Comparison of ENCODE assay signal across 16 cellular contexts in genomic region chr11:2827792-2828191, GRCh38. TPM values are rescaled to one million over a fixed set of nuclear protein-coding genes. Genes with fewer than 3 reads are reported as not detected.
DNase-seq lines count a peak whose midpoint lies in the region; ATAC-seq and TF ChIP-seq lines count a peak whose summit lies in the region.
"Had no signal": no experiment of that assay in that cellular context is flagged by ENCODE, and none has a peak within 500 bp of the region (broad histone marks: within the 10 kb centered on the region; RNA-seq: fewer than 3 reads in every experiment).

No MANE protein-coding gene starts in this region.

- H3K27me3 Mint-ChIP-seq in osteocyte (ENCODE audit: unreplicated experiment) (no peaks in the 10 kb centered on the region), H9 (ENCODE audit: low read depth) (peaks cover 84% of the 10 kb centered on the region)
- H3K27me3 Mint-ChIP-seq in stimulated activated memory B cell treated with anti-CD40 and anti-IgM and Interleukin-4, amounts not matched to agents 10 μg/mL and 1 μg/mL and 100 μg/mL, for 72 hours: no peaks in the 10 kb centered on the region

- no peak overlapping the region for H3K56ac ChIP-seq in H9 (ENCODE audit: insufficient read length, low read depth, low read length)

- H3K23me2 ChIP-seq in H9 (ENCODE audit: insufficient read length, low read depth, low read length, poor library complexity, severe bottlenecking): no peaks in the 10 kb centered on the region

- H2BK20ac ChIP-seq in H9 (ENCODE audit: low read depth, low read length, poor library complexity, severe bottlenecking): no peak overlapping the region

- H3K4me1 Mint-ChIP-seq in osteocyte (ENCODE audit: unreplicated experiment) (peaks cover 32% of the 10 kb centered on the region), H9 (peaks cover 18% of the 10 kb centered on the region in 2 experiments)
- H3K4me1 Mint-ChIP-seq in stimulated activated memory B cell treated with anti-CD40 and anti-IgM and Interleukin-4, amounts not matched to agents 10 μg/mL and 1 μg/mL and 100 μg/mL, for 72 hours: no peaks in the 10 kb centered on the region

- H3K4me2 ChIP-seq in BLaER1: peak overlapping the region; percentile 86
- no peak overlapping the region for H3K4me2 ChIP-seq in H9 (ENCODE audit: insufficient read depth, insufficient read length, low read length)

- H3K4me1 ChIP-seq in BLaER1: peaks cover 83% of the 10 kb centered on the region
- peaks cover 39% of the 10 kb centered on the region for H3K4me1 ChIP-seq in SJSA1 (replicated peaks)
- peaks cover 0 to 45% of the 10 kb centered on the region in 2 donors for H3K4me1 ChIP-seq in right atrium auricular region
- H3K4me1 ChIP-seq in H9 (ENCODE audit: insufficient read depth, low read length): peaks cover 3% of the 10 kb centered on the region; the same call in 1 of the 2 replicates

- H3K79me1 ChIP-seq in H9 (ENCODE audit: insufficient read depth, low read depth, low read length, poor library complexity, severe bottlenecking): no peaks in the 10 kb centered on the region

- no CpG with 5 or more reads among the region's 10 CpGs for WGBS in H9 (ENCODE audit: extremely low coverage, insufficient read length, low lambda C conversion rate)

- no peak overlapping the region for H2BK5ac ChIP-seq in H9 (ENCODE audit: insufficient read length, low read length)

- no peaks in the 10 kb centered on the region for H4K20me1 ChIP-seq in BLaER1
- no peaks in the 10 kb centered on the region for H4K20me1 ChIP-seq in H9 (ENCODE audit: control insufficient read depth, insufficient read depth, insufficient read length)

- H3K4me3 Mint-ChIP-seq in osteocyte (ENCODE audit: unreplicated experiment) (no peak overlapping the region), H9 (no peak overlapping the region)
- H3K4me3 Mint-ChIP-seq in stimulated activated memory B cell treated with anti-CD40 and anti-IgM and Interleukin-4, amounts not matched to agents 10 μg/mL and 1 μg/mL and 100 μg/mL, for 72 hours: no peak overlapping the region

- no peak overlapping the region for H3K23ac ChIP-seq in H9 (ENCODE audit: insufficient read length, low read depth, low read length)

- H3K36me3 ChIP-seq in BLaER1 (peaks cover 9% of the 10 kb centered on the region; the same call in 1 of the 2 replicates), SJSA1 (no peaks in the 10 kb centered on the region), right atrium auricular region (no peaks in the 10 kb centered on the region)

- no peak overlapping the region for H2BK120ac ChIP-seq in H9 (ENCODE audit: low read depth, low read length, poor library complexity, severe bottlenecking)

- no peak overlapping the region for H2AFZ ChIP-seq in H9 (ENCODE audit: low read length)

- H3K27ac Mint-ChIP-seq in osteocyte (ENCODE audit: unreplicated experiment) (peak overlapping the region; percentile 61), H9 (no peak overlapping the region)
- no peak overlapping the region for H3K27ac Mint-ChIP-seq in stimulated activated memory B cell treated with anti-CD40 and anti-IgM and Interleukin-4, amounts not matched to agents 10 μg/mL and 1 μg/mL and 100 μg/mL, for 72 hours

- no peak overlapping the region for H3K18ac ChIP-seq in H9 (ENCODE audit: insufficient read length, low read depth, low read length)

- H3K79me2 ChIP-seq in H9 (ENCODE audit: insufficient read depth, low read length): no peaks in the 10 kb centered on the region

- no peak overlapping the region for H4K5ac ChIP-seq in H9 (ENCODE audit: insufficient read length, low read depth, low read length)

- no peaks in the 10 kb centered on the region for H3K27me3 ChIP-seq in BLaER1
- no peaks in the 10 kb centered on the region for H3K27me3 ChIP-seq in SJSA1 (replicated peaks)
- H3K27me3 ChIP-seq in right atrium auricular region: no peaks in the 10 kb centered on the region
- H3K27me3 ChIP-seq in H9 (ENCODE audit: insufficient read depth, low read length): no peaks in the 10 kb centered on the region; the same call in 1 of the 2 replicates

- H3K9ac ChIP-seq in BLaER1 (peak overlapping the region; percentile 72), H9 (ENCODE audit: extremely low read depth, insufficient read length, low read length) (no peak overlapping the region)

- H2AK5ac ChIP-seq in H9 (ENCODE audit: insufficient read length, low read length): no peak overlapping the region

- H2BK15ac ChIP-seq in H9 (ENCODE audit: low read depth, low read length): no peak overlapping the region

- H3K9me3 ChIP-seq in BLaER1: peaks cover 25% of the 10 kb centered on the region
- peaks cover 10% of the 10 kb centered on the region for H3K9me3 ChIP-seq in SJSA1 (replicated peaks)
- H3K9me3 ChIP-seq in right atrium auricular region: peaks cover 0 to 9% of the 10 kb centered on the region in 2 donors
- no peaks in the 10 kb centered on the region for H3K9me3 ChIP-seq in H9 (ENCODE audit: control insufficient read depth, low read depth, low read length)

- DNase-seq in SJSA1 (ENCODE audit: low read depth in 1 of 2, low spot score in 2 of 2): no peak
- no peak for DNase-seq in right atrium auricular region (ENCODE audit: low spot score)
- DNase-seq in osteocyte (ENCODE audit: extremely low spot score, unreplicated experiment): no peak
- DNase-seq in GM10266 (ENCODE audit: extremely low spot score): no peak
- no peak for DNase-seq in H9
- DNase-seq: C1 segment of cervical spinal cord, H7, KBM-7, NCI-H1417 treated with DMSO at 0.1 percent for 48 hours, NCI-H2029 treated with DMSO at 0.1 percent for 48 hours, NCI-H2171 treated with DMSO at 0.1 percent for 48 hours, NCI-H774 had no signal

- H3K36me3 Mint-ChIP-seq in osteocyte (ENCODE audit: unreplicated experiment) (peaks cover 7% of the 10 kb centered on the region), H9 (ENCODE audit: insufficient read depth in 1 of 3, low read depth in 3 of 3) (peaks cover 13 to 26% (median 20%) of the 10 kb centered on the region in 3 experiments)
- peaks cover 52% of the 10 kb centered on the region for H3K36me3 Mint-ChIP-seq in stimulated activated memory B cell treated with anti-CD40 and anti-IgM and Interleukin-4, amounts not matched to agents 10 μg/mL and 1 μg/mL and 100 μg/mL, for 72 hours

- no peak overlapping the region for H4K91ac ChIP-seq in H9 (ENCODE audit: insufficient read length, low read depth, low read length)

- ATAC-seq in HG02870 (IDR thresholded peaks at IDR 0.05; ENCODE audit: unreplicated experiment): no peak
- no peak for ATAC-seq in stimulated activated memory B cell treated with anti-CD40 and anti-IgM and Interleukin-4, amounts not matched to agents 10 μg/mL and 1 μg/mL and 100 μg/mL, for 72 hours
- ATAC-seq: SK-N-SH treated with all-trans-retinoic acid at 6 μM for 48 hours had no signal

- H3T11ph ChIP-seq in H9 (ENCODE audit: low read length): no peak overlapping the region

- no peak overlapping the region for H2BK12ac ChIP-seq in H9 (ENCODE audit: insufficient read length, low read depth, low read length)

- H4K8ac ChIP-seq in H9 (replicated peaks; ENCODE audit: insufficient read length, low read depth, low read length): no peak overlapping the region

- H3K4me3 ChIP-seq in BLaER1 (no peak overlapping the region; the same call in 1 of the 2 replicates), SJSA1 (no peak overlapping the region), right atrium auricular region (no peak overlapping the region)

- H3K27ac ChIP-seq in BLaER1 (peak overlapping the region; percentile 90), SJSA1 (peak overlapping the region; percentile 22; the same call in 1 of the 2 replicates), right atrium auricular region (peak overlapping the region; percentile 53 to 82), H9 (ENCODE audit: insufficient read length, low read depth, low read length) (no peak overlapping the region)

- H3K14ac ChIP-seq in H9 (ENCODE audit: insufficient read depth, low read length): no peak overlapping the region; the same call in 1 of the 2 replicates

- H3K9me3 Mint-ChIP-seq in osteocyte (ENCODE audit: unreplicated experiment) (peaks cover 24% of the 10 kb centered on the region), H9 (peaks cover 25 to 28% of the 10 kb centered on the region in 2 experiments)
- H3K9me3 Mint-ChIP-seq in stimulated activated memory B cell treated with anti-CD40 and anti-IgM and Interleukin-4, amounts not matched to agents 10 μg/mL and 1 μg/mL and 100 μg/mL, for 72 hours: peaks cover 19% of the 10 kb centered on the region

- H3K4ac ChIP-seq in H9 (ENCODE audit: low read depth, low read length): no peak overlapping the region

- TF ChIP-seq CTCF in right atrium auricular region (IDR thresholded peaks at IDR 0.05): no peak
- TF ChIP-seq CTCF in osteocyte (IDR thresholded peaks at IDR 0.05): no peak
- no peak for TF ChIP-seq CTCF in GM10266 (IDR thresholded peaks at IDR 0.05; ENCODE audit: control insufficient read depth, insufficient read depth, low read depth, missing control alignments)
- TF ChIP-seq CTCF in H9 (conservative IDR thresholded peaks at IDR 0.05): no peak

RNA-seq across cellular contexts. Expression of gene CDKN1C, which starts 57.8 kb away (rescaled TPM):
- total RNA-seq in SJSA1 (2014; rRNA removed; shearing (Covaris generic)): 15.0 and 23.4 TPM in 2 replicates
- total RNA-seq in right atrium auricular region: 10 to 100 TPM; 17.2 to 28.7 TPM
- 18.1 and 19.2 TPM in 2 replicates for total RNA-seq in osteocyte
- 15.4 and 17.8 TPM in 2 replicates for total RNA-seq in H9 (2021)
